Comparison of ENCODE assay signal across 8 cellular contexts in genomic region chr5:34915856-34916192, GRCh38. TPM values are rescaled to one million over a fixed set of nuclear protein-coding genes. Genes with fewer than 3 reads are reported as not detected.
DNase-seq lines count a peak whose midpoint lies in the region; ATAC-seq and TF ChIP-seq lines count a peak whose summit lies in the region.

No MANE protein-coding gene starts in this region.

- no peak for TF ChIP-seq CTCF in brain microvascular endothelial cell (IDR thresholded peaks at IDR 0.05; ENCODE audit: low read depth, low read length, missing control alignments)

- no peaks in the 10 kb centered on the region for H3K9me3 ChIP-seq in mucosa of stomach (ENCODE audit: control insufficient read depth, low read length)

- H3K36me3 ChIP-seq in brain microvascular endothelial cell (replicated peaks) (peaks cover 12% of the 10 kb centered on the region), mucosa of stomach (ENCODE audit: control insufficient read depth, insufficient read depth, low read length) (peaks cover 4% of the 10 kb centered on the region)

- H3K4me1 ChIP-seq in mucosa of stomach (ENCODE audit: control insufficient read depth, insufficient read depth, low read length), result no peaks in the 10 kb centered on the region

- in situ Hi-C loops in brain microvascular endothelial cell (cut with HindIII; ENCODE audit: low pct_ligation_motif_present, low sequenced_read_pairs), result loop anchor here (25.0 kb wide), 1 partner anchor 429 kb away; no protein-coding TSS in a partner anchor

- peak overlapping the region; percentile 83 for H3K9ac ChIP-seq in mucosa of stomach (ENCODE audit: low read length)

- peak; percentile 7 for ATAC-seq in HG03139 (IDR thresholded peaks at IDR 0.05; ENCODE audit: unreplicated experiment)

- H3K27ac ChIP-seq in brain microvascular endothelial cell, result peak overlapping the region; percentile 79

- H3K27me3 ChIP-seq in brain microvascular endothelial cell (replicated peaks), result no peaks in the 10 kb centered on the region
- no peaks in the 10 kb centered on the region for H3K27me3 ChIP-seq in mucosa of stomach (ENCODE audit: control insufficient read depth, insufficient read depth, low read length)

- DNase-seq in stimulated activated CD4-positive, alpha-beta T cell treated with anti-CD3 and anti-CD28 coated beads, Interleukin-2, amount 100 ng/mL, for 48 hours, result peak; percentile 11 to 19
- no peak for DNase-seq in stimulated activated CD4-positive, alpha-beta T cell treated with anti-CD3 and anti-CD28 coated beads, Interleukin-12 subunit alpha, Interleukin-12 subunit beta, amount 100 ng/mL, for 4 hours
- DNase-seq in brain microvascular endothelial cell (no peak), T-helper 2 cell (no peak), H4 (ENCODE audit: low spot score) (no peak), HT-29 (ENCODE audit: low spot score) (no peak)

- H3K4me3 ChIP-seq in brain microvascular endothelial cell (ENCODE audit: low read depth, low read length) (peak overlapping the region; percentile 95), mucosa of stomach (ENCODE audit: low read length) (peak overlapping the region; percentile 80)

RNA-seq across cellular contexts. Expression of gene BRIX1, which starts 0.3 kb away (rescaled TPM):
- total RNA-seq in H4 (2014; rRNA removed; shearing (Covaris generic)), result 90.8 and 101 TPM in 2 replicates
- total RNA-seq in HT-29 (2014; rRNA removed; shearing (Covaris generic)), result 40.3 and 49.5 TPM in 2 replicates

RNA-seq across cellular contexts. Expression of gene RAD1, which starts 0.5 kb away (rescaled TPM):
- 48.3 and 78.0 TPM in 2 replicates for total RNA-seq in H4 (2014; rRNA removed; shearing (Covaris generic))
- 48.2 and 55.9 TPM in 2 replicates for total RNA-seq in HT-29 (2014; rRNA removed; shearing (Covaris generic))

RNA-seq across cellular contexts. Expression of gene DNAJC21, which starts 13.5 kb away (rescaled TPM):
- 25.6 and 29.5 TPM in 2 replicates for total RNA-seq in H4 (2014; rRNA removed; shearing (Covaris generic))
- 19.6 and 20.1 TPM in 2 replicates for total RNA-seq in HT-29 (2014; rRNA removed; shearing (Covaris generic))

Comparison
In these comparisons a context has a peak if more than half of its experiments do, and no peak if none do; other contexts are left out.
1. DNase-seq: peak in stimulated activated CD4-positive, alpha-beta T cell treated with anti-CD3 and anti-CD28 coated beads, Interleukin-2, amount 100 ng/mL, for 48 hours (2 of 2); none in stimulated activated CD4-positive, alpha-beta T cell treated with anti-CD3 and anti-CD28 coated beads, Interleukin-12 subunit alpha, Interleukin-12 subunit beta, amount 100 ng/mL, for 4 hours (single experiment), brain microvascular endothelial cell (single experiment), T-helper 2 cell (0 of 5), H4 (single experiment) and HT-29 (single experiment).